In genomic region chr14:89516173-89516572, GRCh38 we compare ENCODE assay signal across 28 cellular contexts.
"Had no signal": no experiment of that assay in that cellular context is flagged by ENCODE, and none has a peak within 500 bp of the region (broad histone marks: within the 10 kb centered on the region; RNA-seq: fewer than 3 reads in every experiment).

No MANE protein-coding gene starts in this region.

- H3K4me1 Mint-ChIP-seq: nephron, neural progenitor cell had no signal

- DNase-seq: naive thymus-derived CD4-positive, alpha-beta T cell; natural killer cell; occipital lobe; ovary; posterior cingulate gyrus; psoas muscle; right cardiac atrium; stimulated activated CD4-positive, alpha-beta T cell treated with anti-CD3 and anti-CD28 coated beads, Interleukin-15, amount 100 ng/mL, for 24 hours; stimulated activated CD4-positive, alpha-beta T cell treated with anti-CD3 and anti-CD28 coated beads, Interleukin-2, amount 100 ng/mL, for 24 hours; stimulated activated CD4-positive, alpha-beta T cell treated with anti-CD3 and anti-CD28 coated beads, Interleukin-2, amount 100 ng/mL, for 48 hours; stimulated activated CD4-positive, alpha-beta T cell treated with anti-CD3 and anti-CD28 coated beads, Interleukin-4, amount 100 ng/mL, for 24 hours; stimulated activated naive B cell treated with anti-CD40 and anti-IgM and Interleukin-4, amounts not matched to agents 10 μg/mL and 1 μg/mL and 100 μg/mL, for 72 hours; stimulated activated naive CD4-positive, alpha-beta T cell treated with Interleukin-2 at 50 U/mL for 16 hours; stomach; thyroid gland; trophoblast cell; upper lobe of left lung had no signal

- H3K4me2 ChIP-seq: neural progenitor cell had no signal

- ATAC-seq: naive thymus-derived CD4-positive, alpha-beta T cell; natural killer cell; psoas muscle; right cardiac atrium; sciatic nerve; stimulated activated effector memory CD8-positive, alpha-beta T cell treated with anti-CD3 and anti-CD28 coated beads, Interleukin-12 subunit alpha, Interleukin-12 subunit beta, amount 100 ng/mL, for 72 hours; stimulated activated naive B cell treated with anti-CD40 and anti-IgM and Interleukin-4, amounts not matched to agents 10 μg/mL and 1 μg/mL and 100 μg/mL, for 72 hours had no signal

- H3K4me1 ChIP-seq: neural progenitor cell, psoas muscle, stomach, thyroid gland, tibial nerve, vagina had no signal

- H3K9ac ChIP-seq: neural progenitor cell, parathyroid adenoma had no signal

- H3K36me3 Mint-ChIP-seq: natural killer cell; neural progenitor cell; stimulated activated effector memory CD8-positive, alpha-beta T cell treated with anti-CD3 and anti-CD28 coated beads, Interleukin-12 subunit alpha, Interleukin-12 subunit beta, amount 100 ng/mL, for 72 hours had no signal

- FAIRE-seq: urothelium cell line had no signal

- H3K27me3 ChIP-seq: neural progenitor cell, ovary, stomach, thyroid gland, tibial nerve, upper lobe of left lung, vagina had no signal

- H3K27me3 Mint-ChIP-seq: naive thymus-derived CD4-positive, alpha-beta T cell; progenitor cell of endocrine pancreas; stimulated activated naive B cell treated with anti-CD40 and anti-IgM and Interleukin-4, amounts not matched to agents 10 μg/mL and 1 μg/mL and 100 μg/mL, for 72 hours had no signal

- H3K27ac ChIP-seq: neural progenitor cell, ovary, parathyroid adenoma, psoas muscle, skin epidermis, stomach, thoracic aorta, thyroid gland, tibial nerve, upper lobe of left lung, vagina had no signal

- H3K36me3 ChIP-seq: neural progenitor cell, ovary, thoracic aorta, thyroid gland, upper lobe of left lung, vagina had no signal

- H3K27ac Mint-ChIP-seq: nephron; neural progenitor cell; progenitor cell of endocrine pancreas; stimulated activated naive B cell treated with anti-CD40 and anti-IgM and Interleukin-4, amounts not matched to agents 10 μg/mL and 1 μg/mL and 100 μg/mL, for 72 hours had no signal

- H3K4me3 ChIP-seq: neural progenitor cell, ovary, psoas muscle, skin epidermis, stomach, thoracic aorta, thyroid gland, tibial nerve, upper lobe of left lung, vagina had no signal

- H3K9me3 ChIP-seq: ovary, psoas muscle, stomach, thoracic aorta, thyroid gland, upper lobe of left lung, vagina had no signal

- H3K4me3 Mint-ChIP-seq: natural killer cell; nephron; neural progenitor cell; stimulated activated effector memory CD8-positive, alpha-beta T cell treated with anti-CD3 and anti-CD28 coated beads, Interleukin-12 subunit alpha, Interleukin-12 subunit beta, amount 100 ng/mL, for 72 hours; stimulated activated naive B cell treated with anti-CD40 and anti-IgM and Interleukin-4, amounts not matched to agents 10 μg/mL and 1 μg/mL and 100 μg/mL, for 72 hours had no signal

- H2AFZ ChIP-seq: neural progenitor cell, parathyroid adenoma had no signal
